ENCODE assay signal across 12 cellular contexts in the genomic region with DNA sequence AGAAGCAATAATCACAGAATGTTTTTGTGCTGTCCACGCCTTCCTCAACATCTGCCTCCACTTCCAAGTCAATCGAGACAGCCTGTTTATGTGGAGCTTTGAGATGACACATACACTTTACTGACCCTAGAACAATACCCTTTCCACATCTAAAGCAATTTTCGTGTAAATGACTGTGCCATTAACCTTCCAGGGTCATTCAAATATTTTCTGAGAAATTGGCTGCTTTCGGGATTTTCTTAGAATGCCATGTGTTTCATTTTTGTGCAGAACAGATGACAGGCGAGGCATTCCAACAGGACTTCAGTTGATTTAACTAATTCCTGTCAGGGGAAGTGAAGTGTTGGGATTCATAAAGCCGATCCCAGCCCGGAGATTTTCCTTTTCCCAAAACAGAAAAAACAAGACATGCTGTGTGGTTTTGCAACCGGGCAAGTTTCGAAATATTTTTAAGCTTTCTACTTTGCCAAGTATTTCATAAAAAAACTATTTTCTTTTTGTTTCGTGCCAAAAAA.
DNase-seq lines count a peak whose midpoint lies in the region; ATAC-seq and TF ChIP-seq lines count a peak whose summit lies in the region.
"Had no signal": no experiment of that assay in that cellular context is flagged by ENCODE, and none has a peak within 500 bp of the region (broad histone marks: within the 10 kb centered on the region; RNA-seq: fewer than 3 reads in every experiment).

No MANE protein-coding gene starts in this region.

- no peak for ATAC-seq in GM19397 (IDR thresholded peaks at IDR 0.05; ENCODE audit: unreplicated experiment)
- ATAC-seq in HG03095 (IDR thresholded peaks at IDR 0.05; ENCODE audit: unreplicated experiment) = no peak
- ATAC-seq: K562 had no signal

- DNase-seq in NCI-H2227 treated with DMSO at 0.1 percent for 48 hours (lab: John Stamatoyannopoulos, UW) = peak; percentile 29
- DNase-seq in dedifferentiated amniotic fluid mesenchymal stem cell (ENCODE audit: extremely low spot score) = peak; percentile 77
- DNase-seq in A673 (ENCODE audit: low spot score) = no peak
- no peak for DNase-seq in DMS153 treated with DMSO at 0.1 percent for 48 hours (lab: John Stamatoyannopoulos, UW; ENCODE audit: unreplicated experiment)
- DNase-seq: activated CD8-positive, alpha-beta memory T cell treated with anti-CD3 and anti-CD28 coated beads, Interleukin-2, amount 50 U/mL, for 4 hours; DMS153; effector CD4-positive, alpha-beta T cell had no signal

- H3K27me3 ChIP-seq in layer of hippocampus (ENCODE audit: control insufficient read depth, insufficient read depth, low read length) (no peaks in the 10 kb centered on the region), subcutaneous abdominal adipose tissue (ENCODE audit: control insufficient read depth in 5 of 5, insufficient read depth in 4 of 5, low read length in 5 of 5) (no peaks in the 10 kb centered on the region), A673 (replicated peaks; ENCODE audit: insufficient read depth, low read depth, low read length, poor library complexity) (no peaks in the 10 kb centered on the region)

- H3K4me1 ChIP-seq in subcutaneous abdominal adipose tissue (ENCODE audit: control insufficient read depth in 5 of 5, insufficient read depth in 5 of 5, low read length in 5 of 5) (peaks cover 8 to 31% (median 16%) of the 10 kb centered on the region in 5 donors), A673 (ENCODE audit: insufficient read depth, low read length, poor library complexity, severe bottlenecking) (no peaks in the 10 kb centered on the region)

- H3K4me3 ChIP-seq in subcutaneous abdominal adipose tissue (ENCODE audit: low read depth in 1 of 5, low read length in 5 of 5) (peak overlapping the region; percentile 4 to 52 (median 25)), A673 (ENCODE audit: low read depth, low read length, poor library complexity, severe bottlenecking) (no peak overlapping the region)
- H3K4me3 ChIP-seq: K562 had no signal

- H3K27ac ChIP-seq in layer of hippocampus (ENCODE audit: low read depth, low read length) (peak overlapping the region; percentile 5), subcutaneous abdominal adipose tissue (ENCODE audit: low read depth, low read length) (peak overlapping the region; percentile 50), A673 (ENCODE audit: low read depth, low read length, poor library complexity, severe bottlenecking) (no peak overlapping the region)

- POLR2A ChIA-PET in A673 (lab: Charles Lee; ENCODE audit: low non-redundant PET) = no interaction called here

- no peak for TF ChIP-seq CTCF in A673 (conservative IDR thresholded peaks at IDR 0.05; ENCODE audit: low read depth, low read length)

- intact Hi-C loops in A673 (cut with micrococcal nuclease; ENCODE audit: unreplicated experiment) = no loop called here

- CTCF ChIA-PET in A673 (lab: Charles Lee) = no interaction called here

- peak overlapping the region in 2 of 5 donors; percentile 32 to 45 for H3K9ac ChIP-seq in subcutaneous abdominal adipose tissue (ENCODE audit: low read length in 5 of 5)

- H3K9me3 ChIP-seq in subcutaneous abdominal adipose tissue (ENCODE audit: control insufficient read depth in 5 of 5, low read length in 5 of 5) (no peaks in the 10 kb centered on the region), A673 (ENCODE audit: low read depth, low read length, poor library complexity, severe bottlenecking) (no peaks in the 10 kb centered on the region)

- peaks cover 0 to 5% (median 0%) of the 10 kb centered on the region in 5 donors for H3K36me3 ChIP-seq in subcutaneous abdominal adipose tissue (ENCODE audit: control insufficient read depth in 5 of 5, insufficient read depth in 5 of 5, low read length in 5 of 5)
- no peaks in the 10 kb centered on the region for H3K36me3 ChIP-seq in A673 (ENCODE audit: insufficient read depth, low read length, poor library complexity, severe bottlenecking)

- BruUV-seq in A673 (replicated peaks; lab: Mats Ljungman, UMichigan) = no TSS peak

Comparison
In these comparisons a context has a peak if more than half of its experiments do, and no peak if none do; other contexts are left out.
1. DNase-seq: peak in NCI-H2227 treated with DMSO at 0.1 percent for 48 hours (single experiment) and dedifferentiated amniotic fluid mesenchymal stem cell (single experiment); none in A673 (single experiment) and DMS153 treated with DMSO at 0.1 percent for 48 hours (single experiment).